8 cellular contexts compared by ENCODE assay signal in the genomic region with DNA sequence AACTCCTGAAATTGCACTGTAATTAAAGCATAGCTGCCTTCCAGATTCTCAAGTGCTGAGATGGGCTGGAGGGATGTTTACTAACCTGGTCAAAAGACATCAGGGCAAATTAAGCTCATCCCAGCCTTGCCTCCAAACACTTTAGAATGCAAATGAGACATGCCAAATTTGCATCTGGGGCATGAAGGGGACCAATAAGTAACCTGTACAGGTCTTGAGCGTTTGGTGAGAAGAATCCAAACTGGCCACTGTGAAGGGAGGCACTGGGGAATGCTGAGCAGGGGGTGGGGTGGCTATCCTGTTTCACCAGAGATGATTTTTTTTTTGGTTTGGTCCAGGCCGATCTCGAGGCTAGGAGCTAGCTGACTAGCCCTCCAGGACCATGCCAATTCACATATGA. TPM values are rescaled to one million over a fixed set of nuclear protein-coding genes. Genes with fewer than 3 reads are reported as not detected.
DNase-seq lines count a peak whose midpoint lies in the region; ATAC-seq and TF ChIP-seq lines count a peak whose summit lies in the region.

No MANE protein-coding gene starts in this region.

- no peak overlapping the region for H3K4me3 ChIP-seq in CD4-positive, alpha-beta memory T cell (ENCODE audit: low read length in 2 of 2)
- peak overlapping the region; percentile 50 for H3K4me3 ChIP-seq in psoas muscle

- H3K27ac ChIP-seq in CD4-positive, alpha-beta memory T cell (ENCODE audit: low read depth, low read length): no peak overlapping the region
- H3K27ac ChIP-seq in psoas muscle: peak overlapping the region; percentile 97

- intact Hi-C loops in CD4-positive, alpha-beta memory T cell (cut with micrococcal nuclease): no loop called here
- intact Hi-C loops in psoas muscle (cut with DNase I): loop anchor here in 1 of 2 donors (5.0 kb wide), 1 partner anchor 85 kb away; no protein-coding TSS in a partner anchor

- no peaks in the 10 kb centered on the region for H3K27me3 Mint-ChIP-seq in CD4-positive, alpha-beta memory T cell
- H3K27me3 Mint-ChIP-seq in activated naive CD8-positive, alpha-beta T cell: no peaks in the 10 kb centered on the region

- H3K4me1 Mint-ChIP-seq in CD4-positive, alpha-beta memory T cell: peaks cover 15 to 23% (median 20%) of the 10 kb centered on the region in 4 donors
- peaks cover 17% of the 10 kb centered on the region for H3K4me1 Mint-ChIP-seq in activated naive CD8-positive, alpha-beta T cell (ENCODE audit: low read depth)

- ATAC-seq in HG03175 (IDR thresholded peaks at IDR 0.05; ENCODE audit: unreplicated experiment): peak; percentile 45
- peak in 2 of 4 donors; percentile 18 to 49 for ATAC-seq in psoas muscle

- H3K36me3 ChIP-seq in CD4-positive, alpha-beta memory T cell (ENCODE audit: insufficient read depth, low read length): no peaks in the 10 kb centered on the region
- H3K36me3 ChIP-seq in psoas muscle (ENCODE audit: insufficient read depth in 1 of 2, low read depth in 1 of 2): no peaks in the 10 kb centered on the region

- no peak for DNase-seq in CD4-positive, alpha-beta memory T cell
- DNase-seq in psoas muscle: no peak
- no peak for DNase-seq in GM13977 (ENCODE audit: low spot score)
- no peak for DNase-seq in NCI-H1694 (lab: John Stamatoyannopoulos, UW)
- DNase-seq in stimulated activated CD4-positive, alpha-beta T cell treated with anti-CD3 and anti-CD28 coated beads, Interleukin-15, amount 100 ng/mL, for 24 hours: no peak

- in situ Hi-C loops in GM13977 (cut with MboI; ENCODE audit: low pct_unique_long_range_greater_than_20kb, low sequenced_read_pairs, unreplicated experiment): no loop called here

- CTCF ChIA-PET in CD4-positive, alpha-beta memory T cell (lab: Charles Lee; ENCODE audit: partially characterized antibody): interaction anchor here (1.1 to 2.0 kb wide), 6 partner anchors 9 to 200 kb away, joined by 3 to 12 read pairs (median 5); partner anchors contain the start of gene ADA2

- H3K27ac Mint-ChIP-seq in CD4-positive, alpha-beta memory T cell: peak overlapping the region; percentile 77 to 91 (median 82)
- H3K27ac Mint-ChIP-seq in activated naive CD8-positive, alpha-beta T cell: no peak overlapping the region

- POLR2A ChIA-PET in CD4-positive, alpha-beta memory T cell (lab: Charles Lee; ENCODE audit: partially characterized antibody): interaction anchor here (0.5 to 2.6 kb wide), 7 partner anchors 9 to 43 kb away, joined by 3 to 27 read pairs (median 3); partner anchors contain the start of gene ADA2

- TF ChIP-seq CTCF in psoas muscle (IDR thresholded peaks at IDR 0.05): no peak
- no peak for TF ChIP-seq CTCF in GM13977 (IDR thresholded peaks at IDR 0.05; ENCODE audit: extremely low read depth, insufficient read depth, missing control alignments)

- TF ChIP-seq POLR2A in GM19099 (IDR thresholded peaks at IDR 0.05; ENCODE audit: extremely low read depth, insufficient read length, low read depth): peak; percentile 53

- no peaks in the 10 kb centered on the region for H3K27me3 ChIP-seq in CD4-positive, alpha-beta memory T cell (ENCODE audit: insufficient read depth, low read length)
- H3K27me3 ChIP-seq in psoas muscle (ENCODE audit: insufficient read depth in 3 of 3, low read length in 2 of 3): no peaks in the 10 kb centered on the region

- H3K9me3 Mint-ChIP-seq in CD4-positive, alpha-beta memory T cell: no peaks in the 10 kb centered on the region
- H3K9me3 Mint-ChIP-seq in activated naive CD8-positive, alpha-beta T cell (ENCODE audit: low read depth): no peaks in the 10 kb centered on the region

- no peaks in the 10 kb centered on the region for H3K9me3 ChIP-seq in CD4-positive, alpha-beta memory T cell (ENCODE audit: control insufficient read depth in 1 of 2, low read length in 2 of 2)
- H3K9me3 ChIP-seq in psoas muscle: no peaks in the 10 kb centered on the region

- WGBS in psoas muscle, 3 donors: 8 to 14% (median 12%) methylated on average over 3 of the region's 3 CpGs

- peak overlapping the region in 7 of 8 donors; percentile 51 to 75 (median 63) for H3K4me3 Mint-ChIP-seq in CD4-positive, alpha-beta memory T cell
- peak overlapping the region; percentile 18 for H3K4me3 Mint-ChIP-seq in activated naive CD8-positive, alpha-beta T cell

- peaks cover 22% of the 10 kb centered on the region for H3K4me1 ChIP-seq in CD4-positive, alpha-beta memory T cell (ENCODE audit: insufficient read depth, low read length)
- H3K4me1 ChIP-seq in psoas muscle: peaks cover 32% of the 10 kb centered on the region

- H3K36me3 Mint-ChIP-seq in CD4-positive, alpha-beta memory T cell: no peaks in the 10 kb centered on the region
- H3K36me3 Mint-ChIP-seq in activated naive CD8-positive, alpha-beta T cell: no peaks in the 10 kb centered on the region

RNA-seq across cellular contexts. Expression of gene ADA2, which starts 38.3 kb away (rescaled TPM):
- 100 to 1,000 TPM; 133 to 147 TPM for total RNA-seq in CD4-positive, alpha-beta memory T cell
- 10 to 100 TPM; 67.3 to 77.1 TPM for polyA plus RNA-seq in CD4-positive, alpha-beta memory T cell
- total RNA-seq in psoas muscle: 1 to 10 TPM; 3.1 to 7.6 (median 6.1) TPM
- 1 to 10 TPM; 1.8 to 2.6 (median 2.1) TPM for polyA plus RNA-seq in psoas muscle

Comparison
In these comparisons a context has a peak if more than half of its experiments do, and no peak if none do; other contexts are left out.
1. RNA of gene ADA2, which starts 38.3 kb away (total RNA-seq): 133 to 147 TPM in CD4-positive, alpha-beta memory T cell; 3.1 to 7.6 TPM in psoas muscle; every median in the first group is over 10 times any median in the second.